ENCODE assay signal across 8 cellular contexts in genomic region chr6:85593438-85594196, GRCh38. TPM values are rescaled to one million over a fixed set of nuclear protein-coding genes. Genes with fewer than 3 reads are reported as not detected.
DNase-seq lines count a peak whose midpoint lies in the region; ATAC-seq, FAIRE-seq and TF ChIP-seq lines count a peak whose summit lies in the region.

SNX14 (minus strand) TSS chr6:85593858; CDS start chr6:85593718, 140 bp downstream.

- no peaks in the 10 kb centered on the region for H4K20me1 ChIP-seq in DND-41 (ENCODE audit: insufficient read depth, low read length)

- H3K27ac ChIP-seq in DND-41 (ENCODE audit: low read length) (peak within 1 kb of the TSS; percentile 57), esophagus squamous epithelium (peak within 1 kb of the TSS; percentile 90 to 97 (median 92))

- peak within 1 kb of the TSS; percentile 96 for H2AFZ ChIP-seq in DND-41 (ENCODE audit: low read depth, low read length)

- H3K4me1 ChIP-seq in DND-41 (ENCODE audit: insufficient read depth, low read length) (peaks cover 21% of the 10 kb centered on the region), esophagus squamous epithelium (peaks cover 0 to 28% (median 15%) of the 10 kb centered on the region in 3 donors)

- intact Hi-C loops in esophagus squamous epithelium (cut with DNase I) = no loop called here

- H3K4me2 ChIP-seq in DND-41 (ENCODE audit: insufficient read depth, low read length) = peak within 1 kb of the TSS; percentile 94

- peaks cover 50% of the 10 kb centered on the region for H3K4me1 Mint-ChIP-seq in activated T-cell treated with anti-CD3 and anti-CD28 coated beads, Interleukin-2, amount 50 U/mL, for 72 hours (ENCODE audit: low read depth)

- DNase-seq in DND-41 = peak; percentile 77
- DNase-seq in KBM-7 = peak; percentile 92
- DNase-seq in RCC 7860 (ENCODE audit: low spot score) = peak; percentile 92
- peak; percentile 86 to 88 for DNase-seq in activated T-cell treated with anti-CD3 and anti-CD28 coated beads, Interleukin-2, amount 50 U/mL, for 72 hours
- peak; percentile 76 for DNase-seq in esophagus squamous epithelium (lab: John Stamatoyannopoulos, UW)
- DNase-seq in myocyte (ENCODE audit: low read depth) = peak; percentile 97
- DNase-seq in stimulated activated CD8-positive, alpha-beta memory T cell treated with anti-CD3 and anti-CD28 coated beads, Interleukin-7, amount 100 ng/mL, for 4 hours (ENCODE audit: low read depth in 2 of 2) = peak; percentile 59 to 71

- H3K27me3 ChIP-seq in DND-41 (ENCODE audit: insufficient read depth, low read length, poor library complexity) = peaks cover 11% of the 10 kb centered on the region
- no peaks in the 10 kb centered on the region for H3K27me3 ChIP-seq in esophagus squamous epithelium

- peak within 1 kb of the TSS; percentile 97 to 99 for H3K4me3 Mint-ChIP-seq in activated T-cell treated with anti-CD3 and anti-CD28 coated beads, Interleukin-2, amount 50 U/mL, for 72 hours

- H3K4me3 ChIP-seq in DND-41 (ENCODE audit: low read depth in 1 of 2, low read length in 2 of 2) (peak within 1 kb of the TSS; percentile 75 to 82), esophagus squamous epithelium (peak within 1 kb of the TSS; percentile 48 to 87 (median 72))

- no peak for FAIRE-seq in RCC 7860 (lab: Jason Lieb, UNC)

- H3K9me3 ChIP-seq in DND-41 (ENCODE audit: insufficient read depth, low read length, severe bottlenecking) (no peaks in the 10 kb centered on the region), esophagus squamous epithelium (no peaks in the 10 kb centered on the region)

- H3K36me3 ChIP-seq in DND-41 (ENCODE audit: insufficient read depth, low read length) = peaks cover 4% of the 10 kb centered on the region; the same call in 1 of the 2 replicates
- no peaks in the 10 kb centered on the region for H3K36me3 ChIP-seq in esophagus squamous epithelium

- no peaks in the 10 kb centered on the region for H3K27me3 Mint-ChIP-seq in activated T-cell treated with anti-CD3 and anti-CD28 coated beads, Interleukin-2, amount 50 U/mL, for 72 hours (ENCODE audit: low read depth)

- TF ChIP-seq CTCF in DND-41 (IDR thresholded peaks at IDR 0.05; ENCODE audit: borderline replicate concordance, extremely low read depth, low read length, poor library complexity, severe bottlenecking) = no peak
- TF ChIP-seq CTCF in esophagus squamous epithelium (IDR thresholded peaks at IDR 0.05) = peak in 1 of 6 experiments; percentile 14

- peak within 1 kb of the TSS; percentile 90 for H3K9ac ChIP-seq in DND-41 (ENCODE audit: low read depth, low read length)

- peak in 2 of 4 donors; percentile 68 to 86 for TF ChIP-seq POLR2A in esophagus squamous epithelium (IDR thresholded peaks at IDR 0.05)

- ATAC-seq in DND-41 (ENCODE audit: insufficient read depth, low read depth) = peak; percentile 85
- peak; percentile 89 for ATAC-seq in GM21723 (IDR thresholded peaks at IDR 0.05; ENCODE audit: unreplicated experiment)
- ATAC-seq in activated T-cell treated with anti-CD3 and anti-CD28 coated beads, Interleukin-2, amount 50 U/mL, for 72 hours (replicated peaks in 1 of 2) = peak; percentile 86

- in situ Hi-C loops in KBM-7 (cut with MboI; ENCODE audit: low pct_unique_long_range_greater_than_20kb, low sequenced_read_pairs) = no loop called here

- peaks cover 0 to 2% of the 10 kb centered on the region in 2 donors for H3K9me3 Mint-ChIP-seq in activated T-cell treated with anti-CD3 and anti-CD28 coated beads, Interleukin-2, amount 50 U/mL, for 72 hours

- peaks cover 8 to 23% of the 10 kb centered on the region in 2 donors for H3K36me3 Mint-ChIP-seq in activated T-cell treated with anti-CD3 and anti-CD28 coated beads, Interleukin-2, amount 50 U/mL, for 72 hours (ENCODE audit: insufficient read depth in 2 of 2)

- peak within 1 kb of the TSS; percentile 98 for H3K27ac Mint-ChIP-seq in activated T-cell treated with anti-CD3 and anti-CD28 coated beads, Interleukin-2, amount 50 U/mL, for 72 hours

- peaks cover 35% of the 10 kb centered on the region for H3K79me2 ChIP-seq in DND-41 (ENCODE audit: insufficient read depth, low read length)

- WGBS in esophagus squamous epithelium, 2 donors = 0% methylated on average over 4 to 19 of the region's 82 CpGs

RNA-seq across cellular contexts. Expression of gene SNX14, which starts in this region (rescaled TPM):
- 10 to 100 TPM; 50.6 to 61.7 TPM for total RNA-seq in activated T-cell treated with anti-CD3 and anti-CD28 coated beads, Interleukin-2, amount 50 U/mL, for 72 hours
- total RNA-seq in esophagus squamous epithelium (10 to 100 TPM; 40.5 to 52.3 (median 46.2) TPM), myocyte (78.3 and 82.6 TPM in 2 replicates)
- polyA plus RNA-seq in myocyte (2012) = 39.8 TPM

Comparison
In these comparisons a context has a peak if more than half of its experiments do, and no peak if none do; other contexts are left out.
1. Peak in every context shown above with its lines: DNase-seq, ATAC-seq, H3K4me3 ChIP-seq and H3K27ac ChIP-seq.